Comparison of ENCODE assay signal across 1 cellular context in genomic region chr15:34101366-34102174, GRCh38.
TF ChIP-seq lines count a peak whose summit lies in the region.

Gene EMC7 (minus strand): TSS chr15:34101862. CDS start chr15:34101839, 23 bp downstream.
Gene PGBD4 (plus strand): TSS chr15:34102083. CDS start chr15:34102532, 449 bp downstream.

TF ChIP-seq in liver, 16 proteins besides CTCF, POLR2A, EP300 and RAD21 (continued from another document):
- TF ChIP-seq FOXA1 (IDR thresholded peaks at IDR 0.05) (peak; percentile 4), HNF4G (IDR thresholded peaks at IDR 0.05) (no peak), ATF3 (IDR thresholded peaks at IDR 0.05) (peak; percentile 87), NR2F2 (IDR thresholded peaks at IDR 0.05) (peak; percentile 66), TAF1 (conservative IDR thresholded peaks at IDR 0.05) (peak; percentile 85), EGR1 (IDR thresholded peaks at IDR 0.05; ENCODE audit: low read depth in 2 of 2) (peak; percentile 98 to 100), ZBTB33 (IDR thresholded peaks at IDR 0.05) (peak; percentile 91), RXRA (IDR thresholded peaks at IDR 0.05) (peak; percentile 68 to 78), HNF4A (conservative IDR thresholded peaks at IDR 0.05) (peak; percentile 26 to 64), JUND (IDR thresholded peaks at IDR 0.05) (peak; percentile 55 to 87)
TF ChIP-seq in liver: peak in this region for 14.
